21 cellular contexts compared by ENCODE assay signal in the genomic region with DNA sequence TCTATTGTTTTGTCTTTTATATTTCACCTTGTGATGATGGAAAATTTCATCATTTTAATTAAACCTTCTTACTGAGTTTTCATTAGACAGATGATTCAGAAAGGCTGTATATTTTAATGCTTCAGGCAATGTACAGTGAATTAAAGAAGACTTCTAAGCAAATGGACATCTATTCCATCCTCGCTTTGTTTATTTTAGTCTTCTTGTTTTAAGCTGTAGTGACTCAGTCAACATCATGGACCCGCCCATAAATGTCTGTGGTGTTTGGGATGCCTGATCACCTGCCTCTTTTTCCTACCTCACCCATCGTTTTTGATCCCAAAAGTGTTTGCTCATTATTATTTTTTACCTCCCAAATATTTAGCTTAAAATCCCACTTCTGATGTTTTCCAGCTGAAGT. TPM values are rescaled to one million over a fixed set of nuclear protein-coding genes. Genes with fewer than 3 reads are reported as not detected.
DNase-seq lines count a peak whose midpoint lies in the region; ATAC-seq and TF ChIP-seq lines count a peak whose summit lies in the region.
"Had no signal": no experiment of that assay in that cellular context is flagged by ENCODE, and none has a peak within 500 bp of the region (broad histone marks: within the 10 kb centered on the region; RNA-seq: fewer than 3 reads in every experiment).

No MANE protein-coding gene starts in this region.

- peaks cover 3% of the 10 kb centered on the region for H3K4me1 Mint-ChIP-seq in GM23338
- H3K4me1 Mint-ChIP-seq: CD4-positive, CD25-positive, alpha-beta regulatory T cell; CD8-positive, alpha-beta memory T cell had no signal

- H3K4me3 ChIP-seq in GM23338 = no peak overlapping the region
- no peak overlapping the region for H3K4me3 ChIP-seq in RWPE2 (ENCODE audit: severe bottlenecking)
- H3K4me3 ChIP-seq in esophagus muscularis mucosa = no peak overlapping the region
- H3K4me3 ChIP-seq in stomach = no peak overlapping the region

- DNase-seq in A172 (ENCODE audit: low spot score) (peak; percentile 14), GM23338 (ENCODE audit: low spot score) (no peak), RWPE2 (ENCODE audit: low spot score) (no peak), esophagus muscularis mucosa (ENCODE audit: extremely low spot score) (peak; percentile 34), NCI-H1417 (lab: John Stamatoyannopoulos, UW) (no peak), stomach (no peak)
- DNase-seq in activated CD8-positive, alpha-beta memory T cell treated with anti-CD3 and anti-CD28 coated beads, Interleukin-2, amount 50 U/mL, for 48 hours = no peak
- DNase-seq: 8988T; ACHN; BE2C; C1 segment of cervical spinal cord; CD4-positive, CD25-positive, alpha-beta regulatory T cell; CD8-positive, alpha-beta memory T cell; COR-L47; DMS 273 treated with DMSO at 0.1 percent for 48 hours; GDM1; GOT3; H7; HFFc6 had no signal

- H3K79me2 ChIP-seq in GM23338 (replicated peaks; ENCODE audit: insufficient read depth) = no peaks in the 10 kb centered on the region

- no peak overlapping the region for H3K4me3 Mint-ChIP-seq in GM23338
- H3K4me3 Mint-ChIP-seq: CD4-positive, CD25-positive, alpha-beta regulatory T cell; CD8-positive, alpha-beta memory T cell; HFFc6 had no signal

- no peak for TF ChIP-seq POLR2A in esophagus muscularis mucosa (IDR thresholded peaks at IDR 0.05; ENCODE audit: low read depth)
- TF ChIP-seq POLR2A in stomach (IDR thresholded peaks at IDR 0.05) = no peak

- H3K9me3 ChIP-seq in RWPE2 (ENCODE audit: severe bottlenecking) = no peaks in the 10 kb centered on the region
- no peaks in the 10 kb centered on the region for H3K9me3 ChIP-seq in esophagus muscularis mucosa
- no peaks in the 10 kb centered on the region for H3K9me3 ChIP-seq in stomach
- H3K9me3 ChIP-seq: BE2C had no signal

- no peak for TF ChIP-seq CTCF in GM23338 (conservative IDR thresholded peaks at IDR 0.05; ENCODE audit: low read depth in 2 of 2)
- no peak for TF ChIP-seq CTCF in RWPE2 (IDR thresholded peaks at IDR 0.05; ENCODE audit: poor library complexity, severe bottlenecking)
- no peak for TF ChIP-seq CTCF in esophagus muscularis mucosa (IDR thresholded peaks at IDR 0.05)
- TF ChIP-seq CTCF in stomach (IDR thresholded peaks at IDR 0.05) = no peak

- H3K36me3 Mint-ChIP-seq in GM23338 (ENCODE audit: low read depth) = no peaks in the 10 kb centered on the region
- H3K36me3 Mint-ChIP-seq: CD4-positive, CD25-positive, alpha-beta regulatory T cell; CD8-positive, alpha-beta memory T cell had no signal

- H3K4me1 ChIP-seq in GM23338 (ENCODE audit: insufficient read depth) = 0 out of 2 replicates have a peak, but pooled peaks cover 3% of the 10 kb centered on the region
- H3K4me1 ChIP-seq in RWPE2 (ENCODE audit: insufficient read depth, poor library complexity, severe bottlenecking) = no peaks in the 10 kb centered on the region
- no peaks in the 10 kb centered on the region for H3K4me1 ChIP-seq in esophagus muscularis mucosa
- H3K4me1 ChIP-seq in stomach = no peaks in the 10 kb centered on the region
- H3K4me1 ChIP-seq: BE2C had no signal

- no peaks in the 10 kb centered on the region for H3K9me3 Mint-ChIP-seq in GM23338
- H3K9me3 Mint-ChIP-seq: CD4-positive, CD25-positive, alpha-beta regulatory T cell; HFFc6 had no signal

- H3K9me2 ChIP-seq in GM23338 (ENCODE audit: insufficient read depth) = peaks cover 13% of the 10 kb centered on the region; the same call in 1 of the 2 replicates

- 71% methylated on average over 3 of the region's 3 CpGs for WGBS in esophagus muscularis mucosa
- 69 to 76% (median 71%) methylated on average over 3 of the region's 3 CpGs for WGBS in stomach, 5 donors

- intact Hi-C loops in esophagus muscularis mucosa (cut with DNase I) = no loop called here
- intact Hi-C loops in stomach (cut with DNase I; ENCODE audit: low total_unique reads) = no loop called here

- no peaks in the 10 kb centered on the region for H3F3A ChIP-seq in GM23338 (replicated peaks; ENCODE audit: low read depth)

- H2AFZ ChIP-seq in GM23338 = 0 out of 2 replicates have a peak overlapping the region, but pooled peaks have one; percentile 12

- no peaks in the 10 kb centered on the region for H3K36me3 ChIP-seq in GM23338 (ENCODE audit: insufficient read depth)
- H3K36me3 ChIP-seq in RWPE2 (ENCODE audit: low read depth) = no peaks in the 10 kb centered on the region
- no peaks in the 10 kb centered on the region for H3K36me3 ChIP-seq in esophagus muscularis mucosa
- no peaks in the 10 kb centered on the region for H3K36me3 ChIP-seq in stomach
- H3K36me3 ChIP-seq: BE2C had no signal

- H3K4me2 ChIP-seq in GM23338 = no peak overlapping the region

- ATAC-seq in GM23338 = no peak
- ATAC-seq in RWPE2 (ENCODE audit: low read depth) = 0 out of 3 replicates have a peak, but pooled peaks have one; percentile 29
- ATAC-seq: HCT116 had no signal

- no peak overlapping the region for H3K27ac ChIP-seq in GM23338 (ENCODE audit: low read depth)
- H3K27ac ChIP-seq in RWPE2 (ENCODE audit: poor library complexity, severe bottlenecking) = no peak overlapping the region
- no peak overlapping the region for H3K27ac ChIP-seq in esophagus muscularis mucosa (replicated peaks in 1 of 4)
- no peak overlapping the region for H3K27ac ChIP-seq in stomach
- H3K27ac ChIP-seq: HL-60 had no signal

- H3K27me3 ChIP-seq in GM23338 (ENCODE audit: insufficient read depth) = no peaks in the 10 kb centered on the region
- H3K27me3 ChIP-seq in RWPE2 (ENCODE audit: insufficient read depth, poor library complexity, severe bottlenecking) = no peaks in the 10 kb centered on the region
- H3K27me3 ChIP-seq in esophagus muscularis mucosa = no peaks in the 10 kb centered on the region
- no peaks in the 10 kb centered on the region for H3K27me3 ChIP-seq in stomach
- H3K27me3 ChIP-seq: BE2C had no signal

- H3K27me3 Mint-ChIP-seq in GM23338 (ENCODE audit: insufficient read depth, low read depth, poor library complexity) = no peaks in the 10 kb centered on the region

- H3K27ac Mint-ChIP-seq in GM23338 = no peak overlapping the region
- H3K27ac Mint-ChIP-seq: CD4-positive, CD25-positive, alpha-beta regulatory T cell; CD8-positive, alpha-beta memory T cell; HFFc6 had no signal

- H4K20me1 ChIP-seq in GM23338 (replicated peaks; ENCODE audit: insufficient read depth) = no peaks in the 10 kb centered on the region

- TF ChIP-seq EP300 in esophagus muscularis mucosa (IDR thresholded peaks at IDR 0.05) (no peak), stomach (IDR thresholded peaks at IDR 0.05) (no peak)

TF ChIP-seq in GM23338, 12 proteins besides CTCF, POLR2A, EP300 and RAD21 (continues in another document):
- TF ChIP-seq JUNB (IDR thresholded peaks at IDR 0.05; ENCODE audit: unreplicated experiment) = no peak

RNA-seq across cellular contexts. Expression of a gene that starts 43.1 kb away (rescaled TPM):
- total RNA-seq in A172 (2014; rRNA removed; shearing (Covaris generic)) = 1.4 and 3.9 TPM in 2 replicates
- 0.03 and 0.50 TPM in 2 replicates for total RNA-seq in GM23338 (2014; rRNA removed; shearing (Covaris generic))
- polyA plus RNA-seq in GM23338 (2016; fragmentation: Nextera tagmentation; extraction: Ambion mirVana) (0.10 and 0.21 TPM in 2 replicates), stomach (1 to 10 TPM; 2.1 to 3.9 (median 2.9) TPM)
- total RNA-seq in esophagus muscularis mucosa (1 to 10 TPM; 1.2 to 9.4 (median 3.9) TPM), stomach (10 to 100 TPM in 1 of 5 donors, 1 to 10 TPM in 3, not detected in 1; 2.2 to 39.4 (median 7.5) TPM)
- total RNA-seq: CD4-positive, CD25-positive, alpha-beta regulatory T cell had no signal
- polyA plus RNA-seq: CD8-positive, alpha-beta memory T cell had no signal

Comparison
In these comparisons a context has a peak if more than half of its experiments do, and no peak if none do; other contexts are left out.
1. DNase-seq: peak in A172 (single experiment) and esophagus muscularis mucosa (single experiment); none in GM23338 (single experiment), RWPE2 (single experiment), NCI-H1417 (0 of 3), stomach (single experiment) and activated CD8-positive, alpha-beta memory T cell treated with anti-CD3 and anti-CD28 coated beads, Interleukin-2, amount 50 U/mL, for 48 hours (single experiment).